Comparison of ENCODE assay signal across 8 cellular contexts in genomic region chr1:1304331-1305299, GRCh38. TPM values are rescaled to one million over a fixed set of nuclear protein-coding genes. Genes with fewer than 3 reads are reported as not detected.
A peak's percentile ranks its signal among the peaks of the same experiment; 100 is the strongest.
DNase-seq lines count a peak whose midpoint lies in the region; ATAC-seq and TF ChIP-seq lines count a peak whose summit lies in the region.

No MANE protein-coding gene starts in this region.

- no peak for TF ChIP-seq POLR2A in testis (IDR thresholded peaks at IDR 0.05)

- H3K4me1 ChIP-seq in HAP-1 (peaks cover 28% of the 10 kb centered on the region), testis (peaks cover 39% of the 10 kb centered on the region)
- H3K4me1 ChIP-seq in effector memory CD4-positive, alpha-beta T cell (ENCODE audit: control insufficient read depth, insufficient read depth, low read length, poor library complexity, severe bottlenecking): peaks cover 34% of the 10 kb centered on the region

- 49 to 64% methylated on average over 10 to 29 of the region's 29 CpGs for WGBS in testis, 2 donors

- no peak overlapping the region for H3K27ac ChIP-seq in effector memory CD4-positive, alpha-beta T cell (ENCODE audit: insufficient read depth, low read length, poor library complexity, severe bottlenecking)
- H3K27ac ChIP-seq in testis: peak overlapping the region; percentile 25 to 65

- H3K9me3 ChIP-seq in HAP-1 (no peaks in the 10 kb centered on the region), testis (no peaks in the 10 kb centered on the region)
- no peaks in the 10 kb centered on the region for H3K9me3 ChIP-seq in effector memory CD4-positive, alpha-beta T cell (ENCODE audit: control insufficient read depth, low read length)

- intact Hi-C loops in testis (cut with DNase I; ENCODE audit: low total_unique reads): no loop called here

- in situ Hi-C loops in ACHN (cut with HindIII; ENCODE audit: low pct_ligation_motif_present, low pct_unique_long_range_greater_than_20kb, low sequenced_read_pairs) (no loop called here), HAP-1 (cut with MboI; ENCODE audit: low sequenced_read_pairs) (loop anchor here (10.0 kb wide), 2 partner anchors 60 to 190 kb away; partner anchors contain the start of genes C1QTNF12 and C1orf159)

- H3K4me3 ChIP-seq in HAP-1 (peak overlapping the region; percentile 69; the same call in 1 of the 2 replicates), testis (no peak overlapping the region)
- H3K4me3 ChIP-seq in effector memory CD4-positive, alpha-beta T cell (ENCODE audit: insufficient read depth, low read depth, low read length, poor library complexity, severe bottlenecking): peak overlapping the region; percentile 19

- no peaks in the 10 kb centered on the region; the same call in 1 of the 2 replicates for H3K36me3 ChIP-seq in HAP-1 (replicated peaks)
- no peaks in the 10 kb centered on the region for H3K36me3 ChIP-seq in effector memory CD4-positive, alpha-beta T cell (ENCODE audit: control insufficient read depth, insufficient read depth, low read length)
- no peaks in the 10 kb centered on the region for H3K36me3 ChIP-seq in testis (ENCODE audit: low read depth, missing control alignments)

- no peak for ATAC-seq in HG03045 (IDR thresholded peaks at IDR 0.05; ENCODE audit: unreplicated experiment)

- DNase-seq in ACHN (peak; percentile 66), HAP-1 (ENCODE audit: low spot score in 2 of 2) (peak; percentile 52 to 82), RPMI7951 (ENCODE audit: low read depth) (peak; percentile 83), medulla oblongata (ENCODE audit: extremely low spot score) (peak; percentile 96), testis (peak; percentile 86), NOMO-1 (lab: John Stamatoyannopoulos, UW; ENCODE audit: unreplicated experiment in 2 of 2) (no peak)
- DNase-seq in effector memory CD4-positive, alpha-beta T cell: no peak

- TF ChIP-seq CTCF in testis (IDR thresholded peaks at IDR 0.05): no peak

- H3K27me3 ChIP-seq in HAP-1 (ENCODE audit: low read depth) (no peaks in the 10 kb centered on the region), testis (no peaks in the 10 kb centered on the region)
- no peaks in the 10 kb centered on the region for H3K27me3 ChIP-seq in effector memory CD4-positive, alpha-beta T cell (replicated peaks; ENCODE audit: control insufficient read depth, insufficient read depth, low read length, poor library complexity, severe bottlenecking)

RNA-seq across cellular contexts. Expression of gene ACAP3, which starts 3.1 kb away (rescaled TPM):
- 10.3 and 19.1 TPM in 2 replicates for total RNA-seq in RPMI7951 (2014; rRNA removed; shearing (Covaris generic))
- total RNA-seq in testis: 10 to 100 TPM; 53.0 to 62.7 TPM
- polyA plus RNA-seq in testis (ENCODE audit: insufficient read depth, low read depth, low replicate concordance): 16.8 TPM

RNA-seq across cellular contexts. Expression of gene PUSL1, which starts 3.8 kb away (rescaled TPM):
- 15.7 and 27.4 TPM in 2 replicates for total RNA-seq in RPMI7951 (2014; rRNA removed; shearing (Covaris generic))
- 10 to 100 TPM; 35.4 to 39.0 TPM for total RNA-seq in testis
- 12.4 TPM for polyA plus RNA-seq in testis (ENCODE audit: insufficient read depth, low read depth, low replicate concordance)

RNA-seq across cellular contexts. Expression of gene INTS11, which starts 19.8 kb away (rescaled TPM):
- total RNA-seq in RPMI7951 (2014; rRNA removed; shearing (Covaris generic)): 62.6 and 75.4 TPM in 2 replicates
- total RNA-seq in testis: 100 to 1,000 TPM; 220 to 232 TPM
- 213 TPM for polyA plus RNA-seq in testis (ENCODE audit: insufficient read depth, low read depth, low replicate concordance)

RNA-seq across cellular contexts. Expression of gene CPTP, which starts 20.0 kb away (rescaled TPM):
- 18.7 and 23.9 TPM in 2 replicates for total RNA-seq in RPMI7951 (2014; rRNA removed; shearing (Covaris generic))
- 10 to 100 TPM; 64.4 to 82.3 TPM for total RNA-seq in testis
- 129 TPM for polyA plus RNA-seq in testis (ENCODE audit: insufficient read depth, low read depth, low replicate concordance)

RNA-seq across cellular contexts. Expression of gene SCNN1D, which starts 24.4 kb away (rescaled TPM):
- 0.39 and 0.84 TPM in 2 replicates for total RNA-seq in RPMI7951 (2014; rRNA removed; shearing (Covaris generic))
- 10 to 100 TPM; 49.9 to 58.7 TPM for total RNA-seq in testis
- polyA plus RNA-seq in testis (ENCODE audit: insufficient read depth, low read depth, low replicate concordance): 21.0 TPM

Comparison
In these comparisons a context has a peak if more than half of its experiments do, and no peak if none do; other contexts are left out.
1. DNase-seq: peak in ACHN (single experiment), HAP-1 (2 of 2), RPMI7951 (single experiment), medulla oblongata (single experiment) and testis (single experiment); none in effector memory CD4-positive, alpha-beta T cell (0 of 3) and NOMO-1 (0 of 2).
2. H3K4me3 ChIP-seq: peak in HAP-1 (single experiment) and effector memory CD4-positive, alpha-beta T cell (single experiment); none in testis (0 of 2).